20 cellular contexts compared by ENCODE assay signal in genomic region chr11:24900524-24900923, GRCh38.
A peak's percentile ranks its signal among the peaks of the same experiment; 100 is the strongest.
DNase-seq lines count a peak whose midpoint lies in the region; ATAC-seq and TF ChIP-seq lines count a peak whose summit lies in the region.
"Had no signal": no experiment of that assay in that cellular context is flagged by ENCODE, and none has a peak within 500 bp of the region (broad histone marks: within the 10 kb centered on the region; RNA-seq: fewer than 3 reads in every experiment).

No MANE protein-coding gene starts in this region.

- H3K27ac ChIP-seq in KMS-11, result peak overlapping the region; percentile 79

- H3K27me3 Mint-ChIP-seq in mesothelial cell of epicardium (ENCODE audit: low read depth) (no peaks in the 10 kb centered on the region), T-helper 17 cell (no peaks in the 10 kb centered on the region)
- H3K27me3 Mint-ChIP-seq: dendritic cell treated with granulocyte-macrophage colony-stimulating factor and Interleukin-4, amounts not matched to agents 40 ng/mL and 50 ng/mL, for 4 days had no signal

- no peaks in the 10 kb centered on the region for H3K36me3 Mint-ChIP-seq in mesothelial cell of epicardium
- H3K36me3 Mint-ChIP-seq in T-helper 17 cell (ENCODE audit: low read depth), result no peaks in the 10 kb centered on the region
- H3K36me3 Mint-ChIP-seq: immature natural killer cell had no signal

- no peaks in the 10 kb centered on the region for H3K27me3 ChIP-seq in KMS-11 (ENCODE audit: insufficient read depth, low read depth)

- no peaks in the 10 kb centered on the region for H3K36me3 ChIP-seq in KMS-11 (ENCODE audit: insufficient read depth)

- no peak for TF ChIP-seq CTCF in KMS-11 (conservative IDR thresholded peaks at IDR 0.05; ENCODE audit: low read depth, low read length)
- TF ChIP-seq CTCF in mesothelial cell of epicardium (IDR thresholded peaks at IDR 0.05; ENCODE audit: unreplicated experiment), result no peak

- H3K4me3 Mint-ChIP-seq in mesothelial cell of epicardium, result no peak overlapping the region
- no peak overlapping the region for H3K4me3 Mint-ChIP-seq in T-helper 17 cell
- H3K4me3 Mint-ChIP-seq: dendritic cell treated with granulocyte-macrophage colony-stimulating factor and Interleukin-4, amounts not matched to agents 40 ng/mL and 50 ng/mL, for 4 days; HFFc6 had no signal

- peak overlapping the region; percentile 80 for H2AFZ ChIP-seq in KMS-11 (ENCODE audit: low read depth)

- ATAC-seq in GM18868 (IDR thresholded peaks at IDR 0.05; ENCODE audit: unreplicated experiment) (peak; percentile 82), HG02798 (IDR thresholded peaks at IDR 0.05; ENCODE audit: poor library complexity, unreplicated experiment) (peak; percentile 71), T-helper 17 cell (no peak)
- ATAC-seq: right cardiac atrium, Right ventricle myocardium inferior had no signal

- H3K9me3 ChIP-seq in T-helper 17 cell (ENCODE audit: control insufficient read depth, low read length, poor library complexity, severe bottlenecking), result no peaks in the 10 kb centered on the region

- no peak overlapping the region for H3K4me3 ChIP-seq in KMS-11 (IDR thresholded peaks at IDR 0.05; ENCODE audit: insufficient read depth, low read depth, low read length)

- H3K27ac Mint-ChIP-seq in mesothelial cell of epicardium, result peak overlapping the region; percentile 62
- H3K27ac Mint-ChIP-seq in T-helper 17 cell, result no peak overlapping the region
- H3K27ac Mint-ChIP-seq: dendritic cell treated with granulocyte-macrophage colony-stimulating factor and Interleukin-4, amounts not matched to agents 40 ng/mL and 50 ng/mL, for 4 days; HFFc6 had no signal

- DNase-seq in mesothelial cell of epicardium (ENCODE audit: low spot score in 2 of 2, unreplicated experiment in 2 of 2) (no peak), T-helper 17 cell (no peak), HT-29 (ENCODE audit: low spot score) (no peak), DMS53 (lab: John Stamatoyannopoulos, UW) (no peak)
- DNase-seq: activated CD4-positive, CD25-positive, alpha-beta regulatory T cell treated with anti-CD3 and anti-CD28 coated beads, Interleukin-2, amount 50 U/mL, for 72 hours; activated naive CD4-positive, alpha-beta T cell; DMS79; glutamatergic neuron; HFFc6; immature natural killer cell; NCI-H1092; NCI-H2107; occipital lobe; right cardiac atrium; T-helper 2 cell had no signal

- peaks cover 4% of the 10 kb centered on the region for H3K9me3 Mint-ChIP-seq in mesothelial cell of epicardium

- peak overlapping the region; percentile 67 for H3K4me2 ChIP-seq in KMS-11

- no peaks in the 10 kb centered on the region for H4K20me1 ChIP-seq in KMS-11 (ENCODE audit: insufficient read depth)

- peaks cover 12% of the 10 kb centered on the region for H3K4me1 Mint-ChIP-seq in mesothelial cell of epicardium
- H3K4me1 Mint-ChIP-seq in T-helper 17 cell, result no peaks in the 10 kb centered on the region

- peaks cover 27% of the 10 kb centered on the region for H3K4me1 ChIP-seq in KMS-11 (ENCODE audit: low read depth, poor library complexity, severe bottlenecking)

- peak overlapping the region; percentile 49; the same call in 1 of the 2 replicates for H3K9ac ChIP-seq in KMS-11

- H3K79me2 ChIP-seq in KMS-11 (ENCODE audit: insufficient read depth, low read depth), result no peaks in the 10 kb centered on the region
